ENCODE assay signal across 12 cellular contexts in the genomic region with DNA sequence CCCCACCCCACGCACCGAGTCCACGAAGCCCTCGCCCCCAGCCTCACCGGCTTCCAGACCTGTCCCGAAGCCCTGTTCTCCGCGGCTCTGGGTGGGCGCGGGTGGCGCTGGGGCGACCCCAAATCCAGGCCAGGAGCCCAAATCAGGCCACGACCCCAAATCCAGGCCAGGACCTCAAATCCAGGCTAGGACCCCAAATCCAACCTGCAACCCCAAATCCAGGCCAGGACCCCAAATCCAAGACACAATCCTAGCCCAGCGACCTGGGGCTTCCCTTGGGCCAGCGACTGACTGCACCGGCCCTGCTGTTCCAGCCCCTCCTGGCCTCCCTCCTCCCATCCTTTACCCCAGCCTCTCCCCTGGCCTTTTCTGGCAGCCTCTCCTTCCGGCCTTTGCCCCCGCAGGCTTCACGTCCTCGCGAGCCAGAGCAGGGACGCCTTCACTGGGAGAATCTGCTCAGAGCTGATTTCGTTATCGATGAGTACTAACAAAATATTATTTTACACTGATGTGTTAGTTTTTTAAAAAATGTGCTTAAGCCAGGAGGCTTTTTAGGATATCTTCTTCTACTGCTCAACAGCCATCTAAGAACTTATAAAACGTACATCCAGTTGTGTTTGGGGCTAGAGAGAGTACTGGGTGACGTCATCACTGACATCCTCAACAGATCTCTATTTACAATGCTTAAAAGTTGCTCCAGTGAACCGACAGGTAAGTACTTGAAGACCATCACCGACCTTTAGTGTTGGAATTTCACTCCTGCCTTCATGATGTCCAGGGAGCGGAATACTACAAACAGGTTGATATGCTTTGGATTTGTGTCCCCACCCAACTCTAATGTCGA. TPM values are rescaled to one million over a fixed set of nuclear protein-coding genes. Genes with fewer than 3 reads are reported as not detected.
DNase-seq lines count a peak whose midpoint lies in the region; TF ChIP-seq lines count a peak whose summit lies in the region.
"Had no signal": no experiment of that assay in that cellular context is flagged by ENCODE, and none has a peak within 500 bp of the region (broad histone marks: within the 10 kb centered on the region; RNA-seq: fewer than 3 reads in every experiment).

No MANE protein-coding gene starts in this region.

- H3K27ac Mint-ChIP-seq in glutamatergic neuron (ENCODE audit: unreplicated experiment), result no peak overlapping the region
- H3K27ac Mint-ChIP-seq in osteocyte (ENCODE audit: unreplicated experiment), result no peak overlapping the region

- H3K27me3 Mint-ChIP-seq in glutamatergic neuron (ENCODE audit: unreplicated experiment) (peaks cover 8% of the 10 kb centered on the region), osteocyte (ENCODE audit: unreplicated experiment) (peaks cover 14% of the 10 kb centered on the region)

- no peak overlapping the region for H3K27ac ChIP-seq in BLaER1 treated with 17β-estradiol and CSF1 and Interleukin-3, amounts not matched to agents 10 nM and 100 nM
- H3K27ac ChIP-seq in HUES48 (ENCODE audit: low read depth, low read length), result no peak overlapping the region

- H3K4me2 ChIP-seq in BLaER1 treated with 17β-estradiol and CSF1 and Interleukin-3, amounts not matched to agents 10 nM and 100 nM, result peak overlapping the region; percentile 52 to 85 (median 67); a peak in 21 of 22 replicates

- H3K9ac ChIP-seq in BLaER1 treated with 17β-estradiol and CSF1 and Interleukin-3, amounts not matched to agents 10 nM and 100 nM, result peak overlapping the region in 2 of 11 experiments; percentile 43 to 49; a peak in 1 of 22 replicates
- no peak overlapping the region for H3K9ac ChIP-seq in HUES48 (ENCODE audit: low read depth, low read length)

- H3K27me3 ChIP-seq in BLaER1 treated with 17β-estradiol and CSF1 and Interleukin-3, amounts not matched to agents 10 nM and 100 nM, result peaks cover 35 to 53% (median 42%) of the 10 kb centered on the region in 11 experiments
- peaks cover 28% of the 10 kb centered on the region for H3K27me3 ChIP-seq in HUES48 (ENCODE audit: control insufficient read depth, insufficient read depth, low read length)

- H3K9me3 Mint-ChIP-seq in glutamatergic neuron (ENCODE audit: unreplicated experiment) (peaks cover 7% of the 10 kb centered on the region), osteocyte (ENCODE audit: unreplicated experiment) (no peaks in the 10 kb centered on the region)
- H3K9me3 Mint-ChIP-seq: CD4-positive, alpha-beta memory T cell had no signal

- DNase-seq in glutamatergic neuron (no peak), osteocyte (ENCODE audit: extremely low spot score, unreplicated experiment) (peak; percentile 81), HT-29 (ENCODE audit: low spot score) (no peak), NCI-H146 (lab: John Stamatoyannopoulos, UW) (no peak), COR-L47 (lab: John Stamatoyannopoulos, UW) (no peak)
- no peak for DNase-seq in stimulated activated CD4-positive, alpha-beta T cell treated with anti-CD3 and anti-CD28 coated beads, Interleukin-4, amount 100 ng/mL, for 4 hours
- DNase-seq: central memory CD4-positive, alpha-beta T cell; NCI-H446 treated with DMSO at 0.1 percent for 48 hours; RPMI8226 had no signal

- H3K4me1 Mint-ChIP-seq in glutamatergic neuron (ENCODE audit: low read depth, unreplicated experiment), result peaks cover 8% of the 10 kb centered on the region
- no peaks in the 10 kb centered on the region for H3K4me1 Mint-ChIP-seq in osteocyte (ENCODE audit: unreplicated experiment)

- peak overlapping the region in 5 of 10 experiments; percentile 30 to 60 (median 42); a peak in 5 of 20 replicates for H3K4me3 ChIP-seq in BLaER1 treated with 17β-estradiol and CSF1 and Interleukin-3, amounts not matched to agents 10 nM and 100 nM
- H3K4me3 ChIP-seq in HUES48 (ENCODE audit: low read depth, low read length), result peak overlapping the region; percentile 54

- peaks cover 0 to 33% (median 6%) of the 10 kb centered on the region in 11 experiments; a peak in 7 of 22 replicates for H4K20me1 ChIP-seq in BLaER1 treated with 17β-estradiol and CSF1 and Interleukin-3, amounts not matched to agents 10 nM and 100 nM

- peaks cover 0 to 12% (median 7%) of the 10 kb centered on the region in 10 experiments; a peak in 12 of 20 replicates for H3K4me1 ChIP-seq in BLaER1 treated with 17β-estradiol and CSF1 and Interleukin-3, amounts not matched to agents 10 nM and 100 nM
- H3K4me1 ChIP-seq in HUES48 (ENCODE audit: control insufficient read depth, insufficient read depth, low read length), result no peaks in the 10 kb centered on the region

- TF ChIP-seq CTCF in glutamatergic neuron (IDR thresholded peaks at IDR 0.05; ENCODE audit: partially characterized antibody, unreplicated experiment), result peak; percentile 4
- no peak for TF ChIP-seq CTCF in osteocyte (IDR thresholded peaks at IDR 0.05)

- H3K36me3 Mint-ChIP-seq in glutamatergic neuron (ENCODE audit: unreplicated experiment), result peaks cover 15% of the 10 kb centered on the region
- no peaks in the 10 kb centered on the region for H3K36me3 Mint-ChIP-seq in osteocyte (ENCODE audit: unreplicated experiment)
- H3K36me3 Mint-ChIP-seq: CD4-positive, alpha-beta memory T cell had no signal

- peak overlapping the region; percentile 61 for H3K4me3 Mint-ChIP-seq in glutamatergic neuron (ENCODE audit: unreplicated experiment)
- no peak overlapping the region for H3K4me3 Mint-ChIP-seq in osteocyte (ENCODE audit: unreplicated experiment)

- H3K36me3 ChIP-seq in BLaER1 treated with 17β-estradiol and CSF1 and Interleukin-3, amounts not matched to agents 10 nM and 100 nM, result peaks cover 0 to 2% (median 0%) of the 10 kb centered on the region in 11 experiments; a peak in 1 of 22 replicates
- H3K36me3 ChIP-seq in HUES48 (ENCODE audit: control insufficient read depth, insufficient read depth, low read length), result no peaks in the 10 kb centered on the region

- no peaks in the 10 kb centered on the region for H3K9me3 ChIP-seq in BLaER1 treated with 17β-estradiol and CSF1 and Interleukin-3, amounts not matched to agents 10 nM and 100 nM (replicated peaks in 1 of 11)
- no peaks in the 10 kb centered on the region for H3K9me3 ChIP-seq in HUES48 (ENCODE audit: control insufficient read depth, insufficient read depth, low read length)

RNA-seq across cellular contexts. Expression of a gene that starts 34.7 kb away (rescaled TPM):
- total RNA-seq in glutamatergic neuron (ENCODE audit: unreplicated experiment), result 3.9 TPM
- total RNA-seq in osteocyte, result 4.1 and 6.9 TPM in 2 replicates
- 73.9 and 81.7 TPM in 2 replicates for total RNA-seq in HT-29 (2014; rRNA removed; shearing (Covaris generic))

RNA-seq across cellular contexts. Expression of a gene that starts 34.8 kb away (rescaled TPM):
- total RNA-seq in glutamatergic neuron (ENCODE audit: unreplicated experiment) (104 TPM), osteocyte (38.2 and 39.4 TPM in 2 replicates)
- total RNA-seq in HT-29 (2014; rRNA removed; shearing (Covaris generic)), result 87.6 and 111 TPM in 2 replicates
